ENCODE assay signal across 24 cellular contexts in genomic region chr2:189943009-189943408, GRCh38.
"Had no signal": no experiment of that assay in that cellular context is flagged by ENCODE, and none has a peak within 500 bp of the region (broad histone marks: within the 10 kb centered on the region; RNA-seq: fewer than 3 reads in every experiment).

No MANE protein-coding gene starts in this region.

- DNase-seq: naive thymus-derived CD8-positive, alpha-beta T cell; nephron progenitor cell; nucleus accumbens; pancreas; retina; right lobe of liver; sigmoid colon; small intestine; stimulated activated CD4-positive, alpha-beta T cell treated with anti-CD3 and anti-CD28 coated beads, Interleukin-15, amount 100 ng/mL, for 24 hours; stimulated activated CD4-positive, alpha-beta T cell treated with anti-CD3 and anti-CD28 coated beads, Interleukin-2, amount 100 ng/mL, for 24 hours; stimulated activated CD4-positive, alpha-beta T cell treated with anti-CD3 and anti-CD28 coated beads, Interleukin-2, amount 100 ng/mL, for 48 hours; stimulated activated CD4-positive, alpha-beta T cell treated with anti-CD3 and anti-CD28 coated beads, Interleukin-4, amount 100 ng/mL, for 24 hours; stimulated activated naive B cell treated with anti-CD40 and anti-IgM and Interleukin-4, amounts not matched to agents 10 μg/mL and 1 μg/mL and 100 μg/mL, for 72 hours; stimulated activated naive CD4-positive, alpha-beta T cell treated with Interleukin-2 at 50 U/mL for 16 hours; stomach; thyroid gland; upper lobe of right lung; uterus had no signal

- H3K9me3 ChIP-seq: neutrophil, pancreas, prostate gland, right lobe of liver, thyroid gland had no signal

- H3K27ac ChIP-seq: neutrophil, pancreas, prostate gland, right atrium auricular region, right lobe of liver, sigmoid colon, stomach, thoracic aorta, thyroid gland, tibial nerve, upper lobe of right lung, uterus had no signal

- H3K36me3 ChIP-seq: neutrophil, pancreas, prostate gland, right atrium auricular region, right lobe of liver, sigmoid colon, stomach, thoracic aorta, thyroid gland, tibial nerve, upper lobe of right lung, uterus had no signal

- H3K4me3 ChIP-seq: pancreas, prostate gland, right atrium auricular region, right lobe of liver, sigmoid colon, stomach, thoracic aorta, thyroid gland, tibial nerve, upper lobe of right lung, uterus had no signal

- H3K27me3 ChIP-seq: neutrophil, pancreas, right atrium auricular region, right lobe of liver, sigmoid colon, stomach, thyroid gland, tibial nerve, upper lobe of right lung, uterus had no signal

- H3K4me1 ChIP-seq: pancreas, prostate gland, right atrium auricular region, right lobe of liver, sigmoid colon, stomach, thyroid gland, tibial nerve, upper lobe of right lung, uterus had no signal

- FAIRE-seq: pancreas, small intestine had no signal

- ATAC-seq: naive thymus-derived CD8-positive, alpha-beta T cell; pancreas; right lobe of liver; stimulated activated effector memory CD8-positive, alpha-beta T cell treated with anti-CD3 and anti-CD28 coated beads, Interleukin-12 subunit alpha, Interleukin-12 subunit beta, amount 100 ng/mL, for 72 hours; stimulated activated naive B cell treated with anti-CD40 and anti-IgM and Interleukin-4, amounts not matched to agents 10 μg/mL and 1 μg/mL and 100 μg/mL, for 72 hours; upper lobe of right lung had no signal
